6 cellular contexts compared by ENCODE assay signal in genomic region chr3:64400706-64401105, GRCh38.
"Had no signal": no experiment of that assay in that cellular context is flagged by ENCODE, and none has a peak within 500 bp of the region (broad histone marks: within the 10 kb centered on the region; RNA-seq: fewer than 3 reads in every experiment).

No MANE protein-coding gene starts in this region.

- H3K27ac ChIP-seq: HL-60 had no signal

- DNase-seq: IMR-90, KBM-7 had no signal

- ATAC-seq: HepG2, K562 had no signal

- H3K4me3 ChIP-seq: K562 had no signal

- FAIRE-seq: HepG2, HTR-8/SVneo, K562 had no signal
